Comparison of ENCODE assay signal across 15 cellular contexts in the genomic region with DNA sequence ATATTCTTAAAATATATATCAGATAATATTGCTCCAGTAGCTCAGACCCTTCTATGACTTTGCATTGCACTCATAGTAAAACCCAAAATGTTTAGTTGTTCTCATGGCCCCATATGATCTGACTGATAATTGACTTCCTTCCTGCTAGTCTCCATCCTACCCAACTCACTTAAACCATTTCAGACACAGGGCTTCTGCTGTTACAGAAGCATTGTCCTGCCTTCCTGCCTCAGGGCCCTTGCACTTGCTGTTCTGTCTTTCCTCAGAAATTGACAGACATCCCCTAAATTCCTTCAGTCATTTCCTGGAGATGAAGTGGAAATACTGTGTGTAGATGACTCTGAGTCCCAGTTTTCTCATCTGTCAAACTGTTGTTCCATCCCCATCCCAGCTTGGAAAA.
"Had no signal": no experiment of that assay in that cellular context is flagged by ENCODE, and none has a peak within 500 bp of the region (broad histone marks: within the 10 kb centered on the region; RNA-seq: fewer than 3 reads in every experiment).

No MANE protein-coding gene starts in this region.

- H3K9me3 Mint-ChIP-seq: activated CD4-positive, alpha-beta T cell treated with anti-CD3 and anti-CD28 coated beads, Interleukin-2, amount 10 ng/mL, durations not matched to agents 24 days and 14 days; activated naive CD4-positive, alpha-beta T cell treated with anti-CD3 and anti-CD28 coated beads for 36 hours; naive B cell; neural progenitor cell had no signal

- H3K4me3 Mint-ChIP-seq: activated CD4-positive, alpha-beta T cell treated with anti-CD3 and anti-CD28 coated beads, Interleukin-2, amount 10 ng/mL, durations not matched to agents 24 days and 14 days; activated naive CD4-positive, alpha-beta T cell treated with anti-CD3 and anti-CD28 coated beads for 36 hours; naive B cell; neural progenitor cell had no signal

- H3K4me1 Mint-ChIP-seq: neural progenitor cell had no signal

- DNase-seq: activated CD4-positive, alpha-beta T cell treated with anti-CD3 and anti-CD28 coated beads, Interleukin-2, amount 10 ng/mL, durations not matched to agents 24 days and 14 days; activated naive CD4-positive, alpha-beta T cell treated with anti-CD3 and anti-CD28 coated beads for 36 hours; activated T-cell treated with anti-CD3 and anti-CD28 coated beads for 4 hours; amniotic stem cell; dermis blood vessel endothelial cell; effector memory CD4-positive, alpha-beta T cell; left ventricle myocardium superior; naive B cell; psoas muscle; right cardiac atrium; stimulated activated CD4-positive, alpha-beta T cell treated with anti-CD3 and anti-CD28 coated beads, Interleukin-15, amount 100 ng/mL, for 24 hours; stimulated activated CD4-positive, alpha-beta T cell treated with anti-CD3 and anti-CD28 coated beads, Interleukin-4, amount 100 ng/mL, for 1 hour; stomach; trophoblast cell had no signal

- ATAC-seq: left ventricle myocardium superior, psoas muscle, right cardiac atrium had no signal

- H3K27ac Mint-ChIP-seq: activated CD4-positive, alpha-beta T cell treated with anti-CD3 and anti-CD28 coated beads, Interleukin-2, amount 10 ng/mL, durations not matched to agents 24 days and 14 days; activated naive CD4-positive, alpha-beta T cell treated with anti-CD3 and anti-CD28 coated beads for 36 hours; naive B cell; neural progenitor cell had no signal

- H3K36me3 Mint-ChIP-seq: naive B cell had no signal

- H3K27me3 Mint-ChIP-seq: activated CD4-positive, alpha-beta T cell treated with anti-CD3 and anti-CD28 coated beads, Interleukin-2, amount 10 ng/mL, durations not matched to agents 24 days and 14 days; naive B cell had no signal
